In the genomic region with DNA sequence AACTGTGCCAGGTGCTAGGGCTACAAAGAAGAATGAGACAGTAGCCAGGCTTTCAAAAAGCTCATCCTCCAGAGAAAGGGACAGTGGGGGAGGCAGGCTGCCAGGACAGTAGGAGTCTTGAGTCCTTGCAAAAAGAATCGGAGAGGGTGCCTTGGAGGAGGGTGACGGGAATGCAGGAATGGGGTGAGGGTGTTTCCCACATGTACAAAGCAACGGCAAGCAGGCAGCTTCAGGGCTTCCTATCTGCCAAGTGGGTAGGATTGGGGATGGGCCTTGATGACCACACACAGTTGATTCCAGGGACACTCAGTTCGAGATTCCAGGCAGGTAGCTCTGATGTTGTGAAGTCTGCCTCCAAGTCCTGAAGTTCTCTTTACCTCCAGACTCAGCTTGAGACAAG, we compare ENCODE assay signal across 12 cellular contexts. TPM values are rescaled to one million over a fixed set of nuclear protein-coding genes. Genes with fewer than 3 reads are reported as not detected.
DNase-seq lines count a peak whose midpoint lies in the region; ATAC-seq and TF ChIP-seq lines count a peak whose summit lies in the region.
"Had no signal": no experiment of that assay in that cellular context is flagged by ENCODE, and none has a peak within 500 bp of the region (broad histone marks: within the 10 kb centered on the region; RNA-seq: fewer than 3 reads in every experiment).

No MANE protein-coding gene starts in this region.

- H3K27ac ChIP-seq in CD4-positive, alpha-beta memory T cell (ENCODE audit: low read depth, low read length), result peak overlapping the region; percentile 56
- H3K27ac ChIP-seq: parathyroid adenoma had no signal

- peak overlapping the region; percentile 94 to 99 (median 95) for H3K27ac Mint-ChIP-seq in CD4-positive, alpha-beta memory T cell
- peak overlapping the region; percentile 85 for H3K27ac Mint-ChIP-seq in activated T-helper 1 cell treated with anti-CD3 and anti-CD28 coated beads, Interleukin-12 subunit alpha, Interleukin-12 subunit beta, Interleukin-2, Interleukin-4 antibody, amounts not matched to agents 30 ng/mL and 10 ng/mL and 1 ng/mL, durations not matched to agents 14 hours and 24 hours and 36 hours
- H3K27ac Mint-ChIP-seq in naive thymus-derived CD8-positive, alpha-beta T cell, result peak overlapping the region; percentile 91 to 99 (median 98)

- H3K4me3 ChIP-seq in CD4-positive, alpha-beta memory T cell (ENCODE audit: low read length in 2 of 2), result no peak overlapping the region
- H3K4me3 ChIP-seq in Jurkat, Clone E6-1 (ENCODE audit: low read length), result peak overlapping the region; percentile 67

- DNase-seq in CD4-positive, alpha-beta memory T cell, result no peak
- no peak for DNase-seq in Jurkat, Clone E6-1 (ENCODE audit: low read depth, low spot score)
- DNase-seq in activated T-helper 1 cell treated with anti-CD3 and anti-CD28 coated beads, Interleukin-12 subunit alpha, Interleukin-12 subunit beta, Interleukin-2, Interleukin-4 antibody, amounts not matched to agents 30 ng/mL and 10 ng/mL and 1 ng/mL, durations not matched to agents 14 hours and 24 hours and 36 hours (ENCODE audit: low spot score), result no peak
- DNase-seq in naive thymus-derived CD8-positive, alpha-beta T cell, result no peak
- no peak for DNase-seq in GM20000 (ENCODE audit: low spot score)
- DNase-seq in EL, result no peak
- no peak for DNase-seq in NCI-H2196 treated with DMSO at 0.1 percent for 48 hours (lab: John Stamatoyannopoulos, UW; ENCODE audit: unreplicated experiment)
- DNase-seq: foreskin fibroblast, NCI-H748 treated with DMSO at 0.1 percent for 48 hours had no signal

- no peaks in the 10 kb centered on the region for H3K27me3 Mint-ChIP-seq in CD4-positive, alpha-beta memory T cell
- no peaks in the 10 kb centered on the region for H3K27me3 Mint-ChIP-seq in activated T-helper 1 cell treated with anti-CD3 and anti-CD28 coated beads, Interleukin-12 subunit alpha, Interleukin-12 subunit beta, Interleukin-2, Interleukin-4 antibody, amounts not matched to agents 30 ng/mL and 10 ng/mL and 1 ng/mL, durations not matched to agents 14 hours and 24 hours and 36 hours (ENCODE audit: insufficient read depth)
- peaks cover 0 to 5% (median 0%) of the 10 kb centered on the region in 5 donors for H3K27me3 Mint-ChIP-seq in naive thymus-derived CD8-positive, alpha-beta T cell

- H3K4me1 Mint-ChIP-seq in CD4-positive, alpha-beta memory T cell, result peaks cover 11 to 26% (median 18%) of the 10 kb centered on the region in 4 donors
- H3K4me1 Mint-ChIP-seq in activated T-helper 1 cell treated with anti-CD3 and anti-CD28 coated beads, Interleukin-12 subunit alpha, Interleukin-12 subunit beta, Interleukin-2, Interleukin-4 antibody, amounts not matched to agents 30 ng/mL and 10 ng/mL and 1 ng/mL, durations not matched to agents 14 hours and 24 hours and 36 hours (ENCODE audit: low read depth), result peaks cover 22% of the 10 kb centered on the region
- peaks cover 17 to 24% (median 21%) of the 10 kb centered on the region in 4 donors for H3K4me1 Mint-ChIP-seq in naive thymus-derived CD8-positive, alpha-beta T cell

- TF ChIP-seq CTCF in GM20000 (IDR thresholded peaks at IDR 0.05; ENCODE audit: extremely low read depth, missing control alignments), result no peak

- peaks cover 0 to 5% of the 10 kb centered on the region in 2 donors for H3K36me3 Mint-ChIP-seq in CD4-positive, alpha-beta memory T cell
- no peaks in the 10 kb centered on the region for H3K36me3 Mint-ChIP-seq in activated T-helper 1 cell treated with anti-CD3 and anti-CD28 coated beads, Interleukin-12 subunit alpha, Interleukin-12 subunit beta, Interleukin-2, Interleukin-4 antibody, amounts not matched to agents 30 ng/mL and 10 ng/mL and 1 ng/mL, durations not matched to agents 14 hours and 24 hours and 36 hours (ENCODE audit: low read depth)
- H3K36me3 Mint-ChIP-seq in naive thymus-derived CD8-positive, alpha-beta T cell, result no peaks in the 10 kb centered on the region

- no peaks in the 10 kb centered on the region for H3K36me3 ChIP-seq in CD4-positive, alpha-beta memory T cell (ENCODE audit: insufficient read depth, low read length)
- H3K36me3 ChIP-seq: tibial nerve had no signal

- H3K27me3 ChIP-seq in CD4-positive, alpha-beta memory T cell (ENCODE audit: insufficient read depth, low read length), result no peaks in the 10 kb centered on the region

- no peak for ATAC-seq in naive thymus-derived CD8-positive, alpha-beta T cell
- ATAC-seq in GM19023 (IDR thresholded peaks at IDR 0.05; ENCODE audit: unreplicated experiment), result no peak

- no peaks in the 10 kb centered on the region for H3K9me3 ChIP-seq in CD4-positive, alpha-beta memory T cell (ENCODE audit: control insufficient read depth in 1 of 2, low read length in 2 of 2)
- H3K9me3 ChIP-seq: tibial nerve had no signal

- POLR2A ChIA-PET in CD4-positive, alpha-beta memory T cell (lab: Charles Lee; ENCODE audit: partially characterized antibody), result interaction anchor here (1.3 to 2.0 kb wide), 3 partner anchors 55 to 186 kb away, joined by 5 to 7 read pairs (median 6); partner anchors contain the start of genes C17orf67, DGKE and NOG
- POLR2A ChIA-PET in naive thymus-derived CD8-positive, alpha-beta T cell (lab: Charles Lee), result interaction anchor here (0.9 to 4.1 kb wide), 10 partner anchors 11 to 186 kb away, joined by 3 to 45 read pairs (median 6); partner anchors contain the start of gene NOG

- H3K9me3 Mint-ChIP-seq in CD4-positive, alpha-beta memory T cell, result no peaks in the 10 kb centered on the region
- no peaks in the 10 kb centered on the region for H3K9me3 Mint-ChIP-seq in activated T-helper 1 cell treated with anti-CD3 and anti-CD28 coated beads, Interleukin-12 subunit alpha, Interleukin-12 subunit beta, Interleukin-2, Interleukin-4 antibody, amounts not matched to agents 30 ng/mL and 10 ng/mL and 1 ng/mL, durations not matched to agents 14 hours and 24 hours and 36 hours
- no peaks in the 10 kb centered on the region for H3K9me3 Mint-ChIP-seq in naive thymus-derived CD8-positive, alpha-beta T cell

- CTCF ChIA-PET in CD4-positive, alpha-beta memory T cell (lab: Charles Lee; ENCODE audit: partially characterized antibody), result interaction anchor here (1.0 to 4.2 kb wide), 19 partner anchors 9 to 1254 kb away, joined by 3 to 64 read pairs (median 4); partner anchors contain the start of gene NOG

- intact Hi-C loops in CD4-positive, alpha-beta memory T cell (cut with micrococcal nuclease), result no loop called here
- intact Hi-C loops in activated T-helper 1 cell treated with anti-CD3 and anti-CD28 coated beads, Interleukin-12 subunit alpha, Interleukin-12 subunit beta, Interleukin-2, Interleukin-4 antibody, amounts not matched to agents 30 ng/mL and 10 ng/mL and 1 ng/mL, durations not matched to agents 14 hours and 24 hours and 36 hours (cut with micrococcal nuclease), result no loop called here

- peak overlapping the region; percentile 88 to 100 (median 92) for H3K4me3 Mint-ChIP-seq in CD4-positive, alpha-beta memory T cell
- H3K4me3 Mint-ChIP-seq in activated T-helper 1 cell treated with anti-CD3 and anti-CD28 coated beads, Interleukin-12 subunit alpha, Interleukin-12 subunit beta, Interleukin-2, Interleukin-4 antibody, amounts not matched to agents 30 ng/mL and 10 ng/mL and 1 ng/mL, durations not matched to agents 14 hours and 24 hours and 36 hours, result peak overlapping the region; percentile 84
- H3K4me3 Mint-ChIP-seq in naive thymus-derived CD8-positive, alpha-beta T cell, result peak overlapping the region; percentile 89 to 98 (median 95)

- H3K4me1 ChIP-seq in CD4-positive, alpha-beta memory T cell (ENCODE audit: insufficient read depth, low read length), result peaks cover 16% of the 10 kb centered on the region
- H3K4me1 ChIP-seq: parathyroid adenoma had no signal

RNA-seq across cellular contexts. Expression of gene C17orf67, which starts 54.4 kb away (rescaled TPM):
- 10 to 100 TPM in 1 of 2 experiments, 1 to 10 TPM in 1; 9.5 to 11.2 TPM for total RNA-seq in CD4-positive, alpha-beta memory T cell
- polyA plus RNA-seq in CD4-positive, alpha-beta memory T cell, result 1 to 10 TPM in 1 of 2 donors, under 1 TPM in 1; 0.81 to 2.9 TPM
- 2.4 TPM for polyA plus RNA-seq in Jurkat, Clone E6-1 (2012; ENCODE audit: insufficient read depth, insufficient read length)
- 3.1 TPM in 2 replicates for total RNA-seq in activated T-helper 1 cell treated with anti-CD3 and anti-CD28 coated beads, Interleukin-12 subunit alpha, Interleukin-12 subunit beta, Interleukin-2, Interleukin-4 antibody, amounts not matched to agents 30 ng/mL and 10 ng/mL and 1 ng/mL, durations not matched to agents 14 hours and 24 hours and 36 hours
- 1 to 10 TPM; 8.0 to 9.5 TPM for total RNA-seq in naive thymus-derived CD8-positive, alpha-beta T cell
- 1 to 10 TPM; 1.5 to 2.2 (median 1.6) TPM for polyA plus RNA-seq in naive thymus-derived CD8-positive, alpha-beta T cell

RNA-seq across cellular contexts. Expression of gene DGKE, which starts 54.6 kb away (rescaled TPM):
- 10 to 100 TPM; 36.7 to 37.7 TPM for total RNA-seq in CD4-positive, alpha-beta memory T cell
- polyA plus RNA-seq in CD4-positive, alpha-beta memory T cell, result 1 to 10 TPM; 4.3 to 7.2 TPM
- polyA plus RNA-seq in Jurkat, Clone E6-1 (2012; ENCODE audit: insufficient read depth, insufficient read length), result 5.7 TPM
- 31.8 and 34.3 TPM in 2 replicates for total RNA-seq in activated T-helper 1 cell treated with anti-CD3 and anti-CD28 coated beads, Interleukin-12 subunit alpha, Interleukin-12 subunit beta, Interleukin-2, Interleukin-4 antibody, amounts not matched to agents 30 ng/mL and 10 ng/mL and 1 ng/mL, durations not matched to agents 14 hours and 24 hours and 36 hours
- 10 to 100 TPM; 40.0 to 45.8 TPM for total RNA-seq in naive thymus-derived CD8-positive, alpha-beta T cell
- polyA plus RNA-seq in naive thymus-derived CD8-positive, alpha-beta T cell, result 1 to 10 TPM; 3.8 to 4.7 (median 4.1) TPM
